ENCODE assay signal across 7 cellular contexts in genomic region chr12:57803317-57803893, GRCh38. TPM values are rescaled to one million over a fixed set of nuclear protein-coding genes. Genes with fewer than 3 reads are reported as not detected.
DNase-seq lines count a peak whose midpoint lies in the region; ATAC-seq and TF ChIP-seq lines count a peak whose summit lies in the region.

No MANE protein-coding gene starts in this region.

- peak; percentile 77 for TF ChIP-seq CTCF in upper lobe of right lung (IDR thresholded peaks at IDR 0.05)

- ATAC-seq in T-helper 17 cell (peak; percentile 53), upper lobe of right lung (peak; percentile 85), HG02623 (IDR thresholded peaks at IDR 0.05; ENCODE audit: unreplicated experiment) (no peak)

- H3K27ac Mint-ChIP-seq in T-helper 17 cell = no peak overlapping the region

- peaks cover 10% of the 10 kb centered on the region for H3K36me3 Mint-ChIP-seq in T-helper 17 cell (ENCODE audit: low read depth)

- no peaks in the 10 kb centered on the region for H3K27me3 Mint-ChIP-seq in T-helper 17 cell

- no peak overlapping the region for H3K4me3 ChIP-seq in upper lobe of right lung

- in situ Hi-C loops in KBM-7 (cut with MboI; ENCODE audit: low pct_unique_long_range_greater_than_20kb, low sequenced_read_pairs) = no loop called here

- H3K36me3 ChIP-seq in upper lobe of right lung = peaks cover 92% of the 10 kb centered on the region

- H3K4me1 ChIP-seq in upper lobe of right lung = peaks cover under 1% of the 10 kb centered on the region

- no peaks in the 10 kb centered on the region for H3K9me3 ChIP-seq in T-helper 17 cell (ENCODE audit: control insufficient read depth, low read length, poor library complexity, severe bottlenecking)
- no peaks in the 10 kb centered on the region for H3K9me3 ChIP-seq in upper lobe of right lung

- H3K27me3 ChIP-seq in upper lobe of right lung = no peaks in the 10 kb centered on the region

- H3K4me1 Mint-ChIP-seq in T-helper 17 cell = peaks cover 10% of the 10 kb centered on the region

- DNase-seq in EL (peak; percentile 61), KBM-7 (peak; percentile 41), T-helper 17 cell (peak in 1 of 3 donors; percentile 20), dedifferentiated amniotic fluid mesenchymal stem cell (ENCODE audit: extremely low spot score) (peak; percentile 42), medulla oblongata (ENCODE audit: extremely low spot score) (peak; percentile 33), upper lobe of right lung (peak; percentile 72)

- intact Hi-C loops in upper lobe of right lung (cut with DNase I) = no loop called here

- no peak overlapping the region for H3K4me3 Mint-ChIP-seq in T-helper 17 cell

- peak overlapping the region; percentile 32 for H3K27ac ChIP-seq in upper lobe of right lung

RNA-seq across cellular contexts. Expression of gene AVIL, which starts 15.1 kb away (rescaled TPM):
- 1 to 10 TPM; 1.3 to 1.4 TPM for total RNA-seq in T-helper 17 cell
- total RNA-seq in upper lobe of right lung = 11.3 TPM

RNA-seq across cellular contexts. Expression of gene TSFM, which starts 20.8 kb away (rescaled TPM):
- 10 to 100 TPM; 12.5 to 17.9 TPM for total RNA-seq in T-helper 17 cell
- 24.3 TPM for total RNA-seq in upper lobe of right lung

RNA-seq across cellular contexts. Expression of gene EEF1AKMT3, which starts 31.0 kb away (rescaled TPM):
- total RNA-seq in T-helper 17 cell = 1 to 10 TPM; 4.0 to 6.6 TPM
- total RNA-seq in upper lobe of right lung = 8.0 TPM

RNA-seq across cellular contexts. Expression of gene METTL1, which starts 31.5 kb away (rescaled TPM):
- 10 to 100 TPM; 15.0 to 20.9 TPM for total RNA-seq in T-helper 17 cell
- 26.9 TPM for total RNA-seq in upper lobe of right lung

RNA-seq across cellular contexts. Expression of gene CYP27B1, which starts 36.5 kb away (rescaled TPM):
- total RNA-seq in T-helper 17 cell (1 to 10 TPM; 1.4 to 1.7 TPM), upper lobe of right lung (2.0 TPM)
